Comparison of ENCODE assay signal across 20 cellular contexts in genomic region chr14:51562816-51563215, GRCh38.
A peak's percentile ranks its signal among the peaks of the same experiment; 100 is the strongest.
DNase-seq lines count a peak whose midpoint lies in the region; ATAC-seq and TF ChIP-seq lines count a peak whose summit lies in the region.
"Had no signal": no experiment of that assay in that cellular context is flagged by ENCODE, and none has a peak within 500 bp of the region (broad histone marks: within the 10 kb centered on the region; RNA-seq: fewer than 3 reads in every experiment).

No MANE protein-coding gene starts in this region.

- ATAC-seq in HG03108 (IDR thresholded peaks at IDR 0.05; ENCODE audit: unreplicated experiment) = no peak

- H3K4me3 ChIP-seq in astrocyte of the spinal cord (ENCODE audit: low read depth, low read length) = no peak overlapping the region
- H3K4me3 ChIP-seq: colonic mucosa, lung had no signal

- no peak for TF ChIP-seq CTCF in astrocyte of the spinal cord (IDR thresholded peaks at IDR 0.05; ENCODE audit: low read depth, low read length)

- DNase-seq in Daoy (ENCODE audit: low read depth) (peak; percentile 71), LHCN-M2 (ENCODE audit: low read depth) (peak; percentile 57), astrocyte of the spinal cord (ENCODE audit: low read depth, low spot score) (peak; percentile 38), islet precursor cell (peak; percentile 90), NOMO-1 treated with dmso at 0.1 percent for 144 hours (lab: John Stamatoyannopoulos, UW; ENCODE audit: unreplicated experiment) (no peak), anterior cingulate cortex (lab: John Stamatoyannopoulos, UW) (no peak)
- no peak for DNase-seq in stimulated activated naive CD4-positive, alpha-beta T cell treated with Interleukin-2 at 50 U/mL for 16 hours (lab: John Stamatoyannopoulos, UW)
- DNase-seq: ACHN; activated T-cell treated with anti-CD3 and anti-CD28 coated beads, Interleukin-2, amount 50 U/mL, for 48 hours; colonic mucosa; hippocampal formation; Karpas-422; NCI-H1105; NCI-H2081; NCI-H446; NK-92 treated with Interleukin-12 subunit alpha and Interleukin-12 subunit beta, amount 100 ng/mL, for 24 hours; stimulated activated CD4-positive, alpha-beta T cell treated with anti-CD3 and anti-CD28 coated beads, Interleukin-4, amount 100 ng/mL, for 24 hours; SW 1271 had no signal

- in situ Hi-C loops in astrocyte of the spinal cord (cut with HindIII; ENCODE audit: low sequenced_read_pairs) = no loop called here

Comparison
In these comparisons a context has a peak if more than half of its experiments do, and no peak if none do; other contexts are left out.
1. DNase-seq: peak in Daoy (single experiment), LHCN-M2 (single experiment), astrocyte of the spinal cord (single experiment) and islet precursor cell (single experiment); none in NOMO-1 treated with dmso at 0.1 percent for 144 hours (single experiment), stimulated activated naive CD4-positive, alpha-beta T cell treated with Interleukin-2 at 50 U/mL for 16 hours (single experiment) and anterior cingulate cortex (0 of 58).